In the genomic region with DNA sequence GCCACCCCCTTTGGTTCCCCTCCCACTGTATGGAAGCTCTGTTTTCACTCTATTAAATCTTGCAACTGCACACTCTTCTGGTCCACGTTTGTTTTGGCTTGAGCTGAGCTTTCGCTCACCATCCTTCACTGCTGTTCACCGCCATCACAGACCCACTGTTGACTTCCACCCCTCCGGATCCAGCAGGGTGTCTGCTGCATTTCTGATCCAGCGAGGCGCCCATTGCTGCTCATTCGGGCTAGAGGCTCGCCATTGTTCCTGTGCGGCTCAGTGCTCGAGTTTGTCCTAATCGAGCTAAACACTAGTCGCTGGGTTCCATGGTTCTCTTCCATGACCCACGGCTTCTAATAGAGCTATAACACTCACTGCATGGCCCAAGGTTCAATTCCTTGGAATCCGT, we compare ENCODE assay signal across 13 cellular contexts. TPM values are rescaled to one million over a fixed set of nuclear protein-coding genes. Genes with fewer than 3 reads are reported as not detected.
A peak's percentile ranks its signal among the peaks of the same experiment; 100 is the strongest.
DNase-seq lines count a peak whose midpoint lies in the region; ATAC-seq and TF ChIP-seq lines count a peak whose summit lies in the region.
"Had no signal": no experiment of that assay in that cellular context is flagged by ENCODE, and none has a peak within 500 bp of the region (broad histone marks: within the 10 kb centered on the region; RNA-seq: fewer than 3 reads in every experiment).

No MANE protein-coding gene starts in this region.

- no peak overlapping the region for H3K4me3 Mint-ChIP-seq in Calu3 (ENCODE audit: low read depth, unreplicated experiment)

- TF ChIP-seq CTCF in Calu3 (IDR thresholded peaks at IDR 0.05; ENCODE audit: unreplicated experiment) (no peak), brain microvascular endothelial cell (IDR thresholded peaks at IDR 0.05; ENCODE audit: low read depth, low read length, missing control alignments) (no peak), lower lobe of right lung (IDR thresholded peaks at IDR 0.05) (no peak), spleen (IDR thresholded peaks at IDR 0.05 in 8 of 11, conservative IDR thresholded peaks at IDR 0.05 in 3 of 11) (no peak)

- H3K4me3 ChIP-seq in brain microvascular endothelial cell (ENCODE audit: low read depth, low read length) (no peak overlapping the region), lower lobe of right lung (no peak overlapping the region), spleen (no peak overlapping the region)

- peaks cover 95% of the 10 kb centered on the region for H3K4me1 Mint-ChIP-seq in Calu3 (ENCODE audit: low read depth, unreplicated experiment)

- ATAC-seq in lower lobe of right lung (no peak), GM18519 (IDR thresholded peaks at IDR 0.05; ENCODE audit: low FRiP score, unreplicated experiment) (no peak), HG02759 (IDR thresholded peaks at IDR 0.05; ENCODE audit: unreplicated experiment) (no peak)

- in situ Hi-C loops in brain microvascular endothelial cell (cut with HindIII; ENCODE audit: low pct_ligation_motif_present, low sequenced_read_pairs): no loop called here

- H3K27ac ChIP-seq in brain microvascular endothelial cell: peak overlapping the region; percentile 97
- peak overlapping the region; percentile 27 for H3K27ac ChIP-seq in lower lobe of right lung
- H3K27ac ChIP-seq in spleen: peak overlapping the region in 7 of 8 donors; percentile 56 to 91 (median 85)

- BruUV-seq in Calu3 (replicated peaks; lab: Mats Ljungman, UMichigan): no TSS peak

- CTCF ChIA-PET in Calu3 (lab: Charles Lee): no interaction called here

- H3K36me3 ChIP-seq in brain microvascular endothelial cell (replicated peaks) (peaks cover 15% of the 10 kb centered on the region), lower lobe of right lung (peaks cover 13% of the 10 kb centered on the region), spleen (peaks cover 0 to 29% (median 0%) of the 10 kb centered on the region in 6 donors)

- H3K9me3 ChIP-seq in lower lobe of right lung (no peaks in the 10 kb centered on the region), spleen (no peaks in the 10 kb centered on the region)

- H3K27me3 ChIP-seq in brain microvascular endothelial cell (replicated peaks) (no peaks in the 10 kb centered on the region), lower lobe of right lung (ENCODE audit: low read depth) (no peaks in the 10 kb centered on the region), spleen (replicated peaks in 1 of 7) (no peaks in the 10 kb centered on the region)

- TF ChIP-seq POLR2A in spleen (IDR thresholded peaks at IDR 0.05): no peak

- 90 to 97% (median 94%) methylated on average over 14 of the region's 14 CpGs for WGBS in spleen, 5 donors

- H3K27me3 Mint-ChIP-seq in Calu3 (ENCODE audit: unreplicated experiment): no peaks in the 10 kb centered on the region

- peaks cover 99% of the 10 kb centered on the region for H3K4me1 ChIP-seq in lower lobe of right lung
- H3K4me1 ChIP-seq in spleen: peaks cover 65 to 100% (median 93%) of the 10 kb centered on the region in 6 donors

- H3K9me3 Mint-ChIP-seq in Calu3 (ENCODE audit: low read depth, unreplicated experiment): no peaks in the 10 kb centered on the region

- peak overlapping the region; percentile 100 for H3K27ac Mint-ChIP-seq in Calu3 (ENCODE audit: unreplicated experiment)

- H3K36me3 Mint-ChIP-seq in Calu3 (ENCODE audit: insufficient read depth, unreplicated experiment): peaks cover 100% of the 10 kb centered on the region

- intact Hi-C loops in Calu3 (cut with micrococcal nuclease; ENCODE audit: unreplicated experiment): no loop called here
- intact Hi-C loops in lower lobe of right lung (cut with DNase I): no loop called here
- intact Hi-C loops in spleen (cut with DNase I; ENCODE audit: low total_unique reads): no loop called here

- DNase-seq in Calu3 (no peak), brain microvascular endothelial cell (no peak), lower lobe of right lung (no peak), spleen (no peak), H4 (ENCODE audit: low spot score) (no peak), SIG-M5 treated with dmso at 0.1 percent for 504 hours (lab: John Stamatoyannopoulos, UW; ENCODE audit: unreplicated experiment) (no peak)
- DNase-seq: activated CD8-positive, alpha-beta memory T cell treated with anti-CD3 and anti-CD28 coated beads, Interleukin-2, amount 50 U/mL, for 48 hours; amniotic stem cell; hypothalamus; NCI-H1105; NCI-H524 had no signal

RNA-seq across cellular contexts. Expression of gene ACTN4, which starts 42.7 kb away (rescaled TPM):
- total RNA-seq in Calu3 (2022) (1,462 and 1,577 TPM in 2 replicates), lower lobe of right lung (454 TPM), spleen (100 to 1,000 TPM; 360 to 621 (median 487) TPM)
- 100 to 1,000 TPM in 1 of 3 donors, 10 to 100 TPM in 2; 39.3 to 185 (median 51.2) TPM for polyA plus RNA-seq in spleen
- 157 and 262 TPM in 2 replicates for total RNA-seq in H4 (2014; rRNA removed; shearing (Covaris generic))

RNA-seq across cellular contexts. Expression of gene CAPN12, which starts 54.1 kb away (rescaled TPM):
- 14.5 and 14.7 TPM in 2 replicates for total RNA-seq in Calu3 (2022)
- 18.2 TPM for total RNA-seq in lower lobe of right lung
- total RNA-seq in spleen: 10 to 100 TPM in 5 of 7 donors, 1 to 10 TPM in 2; 9.0 to 25.6 (median 12.6) TPM
- polyA plus RNA-seq in spleen: 10 to 100 TPM; 15.2 to 33.3 (median 29.1) TPM
- not detected in 2 replicates for total RNA-seq in H4 (2014; rRNA removed; shearing (Covaris generic))

Comparison
In these comparisons a context has a peak if more than half of its experiments do, and no peak if none do; other contexts are left out.
1. H3K27ac ChIP-seq: peak in every context shown above with its lines; median percentile 97 in brain microvascular endothelial cell; 85 in spleen; 27 in lower lobe of right lung.